8 cellular contexts compared by ENCODE assay signal in the genomic region with DNA sequence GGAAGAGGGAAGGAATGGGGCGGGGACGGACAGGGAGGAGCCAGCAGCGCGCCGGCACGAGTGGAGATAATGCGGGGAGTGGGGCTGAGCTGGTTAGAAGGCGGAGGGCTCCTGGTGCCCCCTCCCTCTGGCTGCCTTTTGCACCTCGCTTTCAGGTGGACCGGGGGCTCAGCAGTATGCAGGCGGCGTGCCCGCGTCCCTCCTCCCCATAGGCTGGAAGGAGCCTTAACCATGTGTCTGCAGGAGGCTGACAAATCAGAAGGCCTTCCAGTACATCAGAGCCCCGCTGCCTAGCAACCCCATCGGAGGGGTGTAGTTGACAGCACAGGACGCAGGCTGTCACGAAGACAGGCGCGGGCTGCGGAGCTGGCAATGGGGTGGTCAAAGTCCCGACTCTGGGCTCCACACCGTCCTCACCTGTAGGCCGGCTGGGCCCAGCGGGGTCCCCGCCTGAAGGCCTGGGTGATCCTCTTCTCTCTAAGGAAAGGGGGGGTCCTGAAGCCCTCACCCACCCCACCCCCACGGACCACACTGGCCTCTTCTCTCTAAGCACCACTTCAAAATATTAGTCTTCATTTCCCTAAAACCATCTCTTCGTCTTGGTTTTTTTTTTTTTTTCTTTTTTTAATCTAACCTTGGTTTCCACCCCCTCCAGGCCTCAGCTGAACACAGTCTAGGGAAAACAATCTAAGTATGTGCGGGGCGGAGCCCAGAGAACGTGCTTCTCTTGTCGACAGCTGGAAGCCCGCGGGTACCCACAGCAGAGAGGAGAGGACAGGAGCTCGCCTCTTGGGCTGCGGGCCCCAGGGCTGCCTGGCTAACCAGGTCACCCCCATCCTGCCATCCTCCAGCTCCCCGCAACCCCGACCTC. TPM values are rescaled to one million over a fixed set of nuclear protein-coding genes. Genes with fewer than 3 reads are reported as not detected.
A peak's percentile ranks its signal among the peaks of the same experiment; 100 is the strongest.
DNase-seq lines count a peak whose midpoint lies in the region; ATAC-seq and TF ChIP-seq lines count a peak whose summit lies in the region.

No MANE protein-coding gene starts in this region.

- peaks cover 4% of the 10 kb centered on the region for H3K4me1 ChIP-seq in prostate gland (replicated peaks)

- H3K27ac ChIP-seq in angular gyrus (ENCODE audit: low read depth, low read length) (peak overlapping the region; percentile 77), prostate gland (peak overlapping the region; percentile 76 to 82)

- H3K4me3 ChIP-seq in prostate gland, result peak overlapping the region; percentile 50 to 51

- no peak for TF ChIP-seq POLR2A in prostate gland (IDR thresholded peaks at IDR 0.05)

- WGBS in prostate gland, result 7% methylated on average over 38 of the region's 38 CpGs

- ATAC-seq in left ventricle myocardium superior, result peak; percentile 81

- DNase-seq in GM03348 (ENCODE audit: low spot score) (peak; percentile 84), H4 (ENCODE audit: low spot score) (peak; percentile 10), M059J (ENCODE audit: low read depth) (peak; percentile 45), SW480 (ENCODE audit: low spot score) (peak; percentile 79), left ventricle myocardium superior (peak; percentile 92), prostate gland (ENCODE audit: low spot score) (peak; percentile 62), GDM1 (lab: John Stamatoyannopoulos, UW) (no peak)

- intact Hi-C loops in left ventricle myocardium superior (cut with micrococcal nuclease), result no loop called here
- intact Hi-C loops in prostate gland (cut with DNase I), result loop anchor here (2.0 kb wide), 1 partner anchor 35 kb away; no protein-coding TSS in a partner anchor

- no peaks in the 10 kb centered on the region for H3K9me3 ChIP-seq in prostate gland

- TF ChIP-seq CTCF in prostate gland (IDR thresholded peaks at IDR 0.05), result no peak

- no peaks in the 10 kb centered on the region for H3K27me3 ChIP-seq in prostate gland (replicated peaks; ENCODE audit: insufficient read depth)

- H3K36me3 ChIP-seq in prostate gland, result no peaks in the 10 kb centered on the region

RNA-seq across cellular contexts. Expression of a gene that starts 44.5 kb away (rescaled TPM):
- 18.4 and 19.7 TPM in 2 replicates for total RNA-seq in H4 (2014; rRNA removed; shearing (Covaris generic))
- total RNA-seq in M059J (2014; rRNA removed; shearing (Covaris generic)), result 17.0 and 30.1 TPM in 2 replicates
- total RNA-seq in left ventricle myocardium superior, result 14.1 TPM
- total RNA-seq in prostate gland, result 10 to 100 TPM; 18.1 to 39.3 TPM
